Comparison of ENCODE assay signal across 9 cellular contexts in the genomic region with DNA sequence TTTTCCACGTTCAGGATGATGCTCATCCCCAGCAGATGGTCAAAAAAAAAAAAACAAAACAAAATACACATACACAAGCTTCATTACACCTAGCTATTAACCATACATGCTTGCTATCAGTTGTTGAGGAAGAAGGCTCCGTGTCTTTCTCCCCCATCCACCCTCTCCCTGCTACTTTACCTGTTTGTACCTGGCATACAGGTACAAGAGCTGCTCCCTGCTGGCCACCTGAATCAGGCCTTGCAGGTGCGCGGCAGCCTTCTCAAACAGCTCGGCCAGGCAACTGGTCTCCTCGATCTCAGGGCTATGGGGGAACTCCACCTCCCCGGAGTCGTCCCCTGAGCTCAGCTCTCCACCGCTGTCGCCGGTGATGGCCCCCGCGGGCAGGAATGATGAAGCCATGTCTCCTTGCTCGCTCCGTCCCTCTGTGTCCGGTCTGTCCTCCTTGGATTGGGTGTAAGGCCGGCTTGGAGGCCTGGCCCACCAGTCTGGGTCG. TPM values are rescaled to one million over a fixed set of nuclear protein-coding genes. Genes with fewer than 3 reads are reported as not detected.
DNase-seq lines count a peak whose midpoint lies in the region; TF ChIP-seq lines count a peak whose summit lies in the region.
"Had no signal": no experiment of that assay in that cellular context is flagged by ENCODE, and none has a peak within 500 bp of the region (broad histone marks: within the 10 kb centered on the region; RNA-seq: fewer than 3 reads in every experiment).

No MANE protein-coding gene starts in this region.

- TF ChIP-seq CTCF in Loucy (conservative IDR thresholded peaks at IDR 0.05; ENCODE audit: low read length): no peak

- no peaks in the 10 kb centered on the region for H3F3A ChIP-seq in Loucy (ENCODE audit: low read depth)

- H3K4me3 ChIP-seq in H7 (ENCODE audit: insufficient read depth, low read depth, low read length) (peak overlapping the region; percentile 60), Loucy (ENCODE audit: low read length, poor library complexity, severe bottlenecking) (peak overlapping the region; percentile 91), iPS-18a (ENCODE audit: low read length) (peak overlapping the region; percentile 97), stomach smooth muscle (ENCODE audit: low read length in 2 of 2) (peak overlapping the region; percentile 91 to 95)

- H3K4me2 ChIP-seq in Loucy (ENCODE audit: low read depth, low read length, poor library complexity, severe bottlenecking): peak overlapping the region; percentile 99

- H3K27ac ChIP-seq in iPS-18a (ENCODE audit: low read length): peak overlapping the region; percentile 85
- peak overlapping the region; percentile 83 for H3K27ac ChIP-seq in stomach smooth muscle (ENCODE audit: low read length)

- H3K4me1 ChIP-seq in Loucy (ENCODE audit: insufficient read depth, low read length, poor library complexity, severe bottlenecking) (peaks cover 47% of the 10 kb centered on the region), iPS-18a (ENCODE audit: control insufficient read depth, low read depth, low read length) (peaks cover 2% of the 10 kb centered on the region), stomach smooth muscle (ENCODE audit: control insufficient read depth, insufficient read depth, low read length) (peaks cover 3% of the 10 kb centered on the region)

- H3K9me2 ChIP-seq in Loucy (replicated peaks; ENCODE audit: low read depth, low read length): no peaks in the 10 kb centered on the region

- H3K9ac ChIP-seq in Loucy (ENCODE audit: low read depth, low read length, poor library complexity, severe bottlenecking) (peak overlapping the region; percentile 91), iPS-18a (ENCODE audit: low read length) (peak overlapping the region; percentile 84), stomach smooth muscle (ENCODE audit: low read length in 2 of 2) (peak overlapping the region; percentile 86 to 88)

- peak overlapping the region; percentile 98 for H2AFZ ChIP-seq in Loucy (ENCODE audit: low read length)

- H3K36me3 ChIP-seq in H7 (replicated peaks; ENCODE audit: control insufficient read depth, insufficient read depth, low read length) (no peaks in the 10 kb centered on the region), Loucy (ENCODE audit: insufficient read depth, low read length) (no peaks in the 10 kb centered on the region), iPS-18a (ENCODE audit: control insufficient read depth, low read depth, low read length) (peaks cover 9% of the 10 kb centered on the region), stomach smooth muscle (ENCODE audit: control insufficient read depth in 2 of 2, insufficient read depth in 2 of 2, low read length in 2 of 2) (no peaks in the 10 kb centered on the region)

- DNase-seq in activated CD4-positive, CD25-positive, alpha-beta regulatory T cell treated with anti-CD3 and anti-CD28 coated beads, Interleukin-2, amount 50 U/mL, for 16 hours (ENCODE audit: low read depth, low spot score): peak; percentile 10
- DNase-seq in activated CD4-positive, CD25-positive, alpha-beta regulatory T cell treated with anti-CD3 and anti-CD28 coated beads, Interleukin-2, amount 50 U/mL, for 72 hours: no peak
- DNase-seq in H7: no peak
- DNase-seq in activated T-helper 1 cell treated with Interleukin-2 at 50 U/mL for 16 hours (ENCODE audit: low read depth): peak; percentile 18
- DNase-seq in C1 segment of cervical spinal cord (lab: John Stamatoyannopoulos, UW): no peak

- H4K20me1 ChIP-seq in Loucy (ENCODE audit: insufficient read depth, low read length, poor library complexity, severe bottlenecking): peaks cover 45% of the 10 kb centered on the region

- H3K9me3 ChIP-seq in Loucy (ENCODE audit: insufficient read depth, low read depth, low read length) (no peaks in the 10 kb centered on the region), iPS-18a (ENCODE audit: control insufficient read depth, low read depth, low read length) (no peaks in the 10 kb centered on the region), stomach smooth muscle (ENCODE audit: control insufficient read depth in 2 of 2, low read length in 2 of 2) (no peaks in the 10 kb centered on the region)

- H3K27me3 ChIP-seq in H7 (ENCODE audit: control insufficient read depth, insufficient read depth, low read length): peaks cover 2% of the 10 kb centered on the region; the same call in 1 of the 2 replicates
- no peaks in the 10 kb centered on the region for H3K27me3 ChIP-seq in Loucy (ENCODE audit: insufficient read depth, low read length, poor library complexity, severe bottlenecking)
- peaks cover 9% of the 10 kb centered on the region for H3K27me3 ChIP-seq in iPS-18a (ENCODE audit: control insufficient read depth, insufficient read depth, low read length)
- no peaks in the 10 kb centered on the region for H3K27me3 ChIP-seq in stomach smooth muscle (ENCODE audit: control insufficient read depth in 1 of 2, insufficient read depth in 2 of 2, low read length in 2 of 2)

- peaks cover 54% of the 10 kb centered on the region for H3K79me2 ChIP-seq in Loucy (ENCODE audit: insufficient read depth, low read length)

RNA-seq across cellular contexts. Expression of gene ACBD6, which starts 0.5 kb away (rescaled TPM):
- total RNA-seq in H7 (2014; rRNA removed; shearing (Covaris generic)): 69.2 and 73.2 TPM in 2 replicates

RNA-seq across cellular contexts. Expression of gene OVAAL, which starts 56.9 kb away (rescaled TPM):
- not detected in 2 replicates for total RNA-seq in H7 (2014; rRNA removed; shearing (Covaris generic))
- total RNA-seq: lung microvascular endothelial cell had no signal

Comparison
In these comparisons a context has a peak if more than half of its experiments do, and no peak if none do; other contexts are left out.
1. DNase-seq: peak in activated CD4-positive, CD25-positive, alpha-beta regulatory T cell treated with anti-CD3 and anti-CD28 coated beads, Interleukin-2, amount 50 U/mL, for 16 hours (single experiment) and activated T-helper 1 cell treated with Interleukin-2 at 50 U/mL for 16 hours (single experiment); none in activated CD4-positive, CD25-positive, alpha-beta regulatory T cell treated with anti-CD3 and anti-CD28 coated beads, Interleukin-2, amount 50 U/mL, for 72 hours (single experiment), H7 (single experiment) and C1 segment of cervical spinal cord (0 of 14).
2. Peak in every context shown above with its lines, with median percentiles within 50 percentile points of each other: H3K4me3 ChIP-seq and H3K9ac ChIP-seq.